ENCODE assay signal across 1 cellular context in the genomic region with DNA sequence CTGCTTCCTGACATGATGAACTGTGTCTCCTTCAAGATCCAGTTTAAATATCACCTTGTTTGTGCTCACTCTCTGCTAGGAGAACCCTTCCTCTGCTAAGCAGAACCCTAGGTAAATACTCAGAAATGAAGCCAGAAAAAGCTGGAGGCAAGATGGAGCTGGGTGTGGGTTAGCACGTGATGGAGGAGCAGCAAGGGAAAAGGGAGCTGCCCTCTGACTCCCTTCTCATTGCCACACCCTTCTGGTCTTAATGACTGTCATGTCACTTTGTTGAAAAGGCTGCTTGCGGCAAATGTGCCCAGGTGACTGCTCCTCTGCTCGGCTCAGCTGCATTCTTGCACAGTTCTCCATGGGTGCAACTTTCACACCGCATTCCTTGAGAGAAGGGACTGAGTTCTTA.
TF ChIP-seq lines count a peak whose summit lies in the region.

No MANE protein-coding gene starts in this region.

TF ChIP-seq in GM23338, 12 proteins besides CTCF, POLR2A, EP300 and RAD21 (continued from another document):
- TF ChIP-seq, protein P1, sequence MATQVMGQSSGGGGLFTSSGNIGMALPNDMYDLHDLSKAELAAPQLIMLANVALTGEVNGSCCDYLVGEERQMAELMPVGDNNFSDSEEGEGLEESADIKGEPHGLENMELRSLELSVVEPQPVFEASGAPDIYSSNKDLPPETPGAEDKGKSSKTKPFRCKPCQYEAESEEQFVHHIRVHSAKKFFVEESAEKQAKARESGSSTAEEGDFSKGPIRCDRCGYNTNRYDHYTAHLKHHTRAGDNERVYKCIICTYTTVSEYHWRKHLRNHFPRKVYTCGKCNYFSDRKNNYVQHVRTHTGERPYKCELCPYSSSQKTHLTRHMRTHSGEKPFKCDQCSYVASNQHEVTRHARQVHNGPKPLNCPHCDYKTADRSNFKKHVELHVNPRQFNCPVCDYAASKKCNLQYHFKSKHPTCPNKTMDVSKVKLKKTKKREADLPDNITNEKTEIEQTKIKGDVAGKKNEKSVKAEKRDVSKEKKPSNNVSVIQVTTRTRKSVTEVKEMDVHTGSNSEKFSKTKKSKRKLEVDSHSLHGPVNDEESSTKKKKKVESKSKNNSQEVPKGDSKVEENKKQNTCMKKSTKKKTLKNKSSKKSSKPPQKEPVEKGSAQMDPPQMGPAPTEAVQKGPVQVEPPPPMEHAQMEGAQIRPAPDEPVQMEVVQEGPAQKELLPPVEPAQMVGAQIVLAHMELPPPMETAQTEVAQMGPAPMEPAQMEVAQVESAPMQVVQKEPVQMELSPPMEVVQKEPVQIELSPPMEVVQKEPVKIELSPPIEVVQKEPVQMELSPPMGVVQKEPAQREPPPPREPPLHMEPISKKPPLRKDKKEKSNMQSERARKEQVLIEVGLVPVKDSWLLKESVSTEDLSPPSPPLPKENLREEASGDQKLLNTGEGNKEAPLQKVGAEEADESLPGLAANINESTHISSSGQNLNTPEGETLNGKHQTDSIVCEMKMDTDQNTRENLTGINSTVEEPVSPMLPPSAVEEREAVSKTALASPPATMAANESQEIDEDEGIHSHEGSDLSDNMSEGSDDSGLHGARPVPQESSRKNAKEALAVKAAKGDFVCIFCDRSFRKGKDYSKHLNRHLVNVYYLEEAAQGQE (IDR thresholded peaks at IDR 0.05; ENCODE audit: unreplicated experiment) = no peak
- TF ChIP-seq, protein P2, sequence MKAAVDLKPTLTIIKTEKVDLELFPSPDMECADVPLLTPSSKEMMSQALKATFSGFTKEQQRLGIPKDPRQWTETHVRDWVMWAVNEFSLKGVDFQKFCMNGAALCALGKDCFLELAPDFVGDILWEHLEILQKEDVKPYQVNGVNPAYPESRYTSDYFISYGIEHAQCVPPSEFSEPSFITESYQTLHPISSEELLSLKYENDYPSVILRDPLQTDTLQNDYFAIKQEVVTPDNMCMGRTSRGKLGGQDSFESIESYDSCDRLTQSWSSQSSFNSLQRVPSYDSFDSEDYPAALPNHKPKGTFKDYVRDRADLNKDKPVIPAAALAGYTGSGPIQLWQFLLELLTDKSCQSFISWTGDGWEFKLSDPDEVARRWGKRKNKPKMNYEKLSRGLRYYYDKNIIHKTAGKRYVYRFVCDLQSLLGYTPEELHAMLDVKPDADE (IDR thresholded peaks at IDR 0.05) = no peak
- TF ChIP-seq CREB1 (CRISPR knock-in tag; IDR thresholded peaks at IDR 0.05; ENCODE audit: low read depth) (no peak), ZNF114 (CRISPR knock-in tag; IDR thresholded peaks at IDR 0.05) (no peak), JUNB (IDR thresholded peaks at IDR 0.05; ENCODE audit: unreplicated experiment) (no peak), POLR2AphosphoS5 (IDR thresholded peaks at IDR 0.05; ENCODE audit: low read depth) (no peak), NANOG (IDR thresholded peaks at IDR 0.05; ENCODE audit: borderline replicate concordance) (no peak), STAT1 (IDR thresholded peaks at IDR 0.05; ENCODE audit: unreplicated experiment) (no peak), ZNF331 (CRISPR knock-in tag; IDR thresholded peaks at IDR 0.05; ENCODE audit: low read depth) (no peak)
